Comparison of ENCODE assay signal across 9 cellular contexts in genomic region chr6:113591896-113592827, GRCh38.
A peak's percentile ranks its signal among the peaks of the same experiment; 100 is the strongest.
DNase-seq lines count a peak whose midpoint lies in the region; ATAC-seq and TF ChIP-seq lines count a peak whose summit lies in the region.
"Had no signal": no experiment of that assay in that cellular context is flagged by ENCODE, and none has a peak within 500 bp of the region (broad histone marks: within the 10 kb centered on the region; RNA-seq: fewer than 3 reads in every experiment).

No MANE protein-coding gene starts in this region.

- no peak overlapping the region for H2BK12ac ChIP-seq in H9 (ENCODE audit: insufficient read length, low read depth, low read length)

- no peak overlapping the region for H3K4ac ChIP-seq in H9 (ENCODE audit: low read depth, low read length)

- H3T11ph ChIP-seq in H9 (ENCODE audit: low read length): no peak overlapping the region

- no peaks in the 10 kb centered on the region for H4K20me1 ChIP-seq in H9 (ENCODE audit: control insufficient read depth, insufficient read depth, insufficient read length)

- no peak overlapping the region for H3K4me2 ChIP-seq in H9 (ENCODE audit: insufficient read depth, insufficient read length, low read length)

- peaks cover 0 to 15% (median 6%) of the 10 kb centered on the region in 3 experiments; a peak in 4 of 7 replicates for H3K36me3 Mint-ChIP-seq in H9 (ENCODE audit: insufficient read depth in 1 of 3, low read depth in 3 of 3)
- H3K36me3 Mint-ChIP-seq in activated naive CD4-positive, alpha-beta T cell treated with anti-CD3 and anti-CD28 coated beads, Interleukin-2, amount 50 U/mL, for 72 hours: peaks cover 0 to 4% of the 10 kb centered on the region in 2 donors
- no peaks in the 10 kb centered on the region for H3K36me3 Mint-ChIP-seq in activated T-helper 2 cell treated with anti-CD3 and anti-CD28 coated beads, Interferon-gamma antibody, Interleukin-2, Interleukin-4, amounts not matched to agents 10 μg/mL and 5 μg/mL and 100 μg/mL, durations not matched to agents 14 hours and 24 hours and 36 hours (ENCODE audit: low read depth)

- H3K79me2 ChIP-seq in H9 (ENCODE audit: insufficient read depth, low read length): no peaks in the 10 kb centered on the region

- H3K79me1 ChIP-seq in H9 (ENCODE audit: insufficient read depth, low read depth, low read length, poor library complexity, severe bottlenecking): no peaks in the 10 kb centered on the region

- no peaks in the 10 kb centered on the region for H3K27me3 ChIP-seq in H9 (ENCODE audit: insufficient read depth, low read length)

- no peaks in the 10 kb centered on the region for H3K27me3 Mint-ChIP-seq in H9 (ENCODE audit: low read depth)
- H3K27me3 Mint-ChIP-seq in activated T-helper 2 cell treated with anti-CD3 and anti-CD28 coated beads, Interferon-gamma antibody, Interleukin-2, Interleukin-4, amounts not matched to agents 10 μg/mL and 5 μg/mL and 100 μg/mL, durations not matched to agents 14 hours and 24 hours and 36 hours (ENCODE audit: low read depth): no peaks in the 10 kb centered on the region
- H3K27me3 Mint-ChIP-seq: B cell had no signal

- H4K91ac ChIP-seq in H9 (ENCODE audit: insufficient read length, low read depth, low read length): no peak overlapping the region

- peaks cover 56 to 57% of the 10 kb centered on the region in 2 experiments for H3K4me1 Mint-ChIP-seq in H9
- no peaks in the 10 kb centered on the region for H3K4me1 Mint-ChIP-seq in activated T-helper 2 cell treated with anti-CD3 and anti-CD28 coated beads, Interferon-gamma antibody, Interleukin-2, Interleukin-4, amounts not matched to agents 10 μg/mL and 5 μg/mL and 100 μg/mL, durations not matched to agents 14 hours and 24 hours and 36 hours (ENCODE audit: low read depth)

- H3K9me3 ChIP-seq in H9 (ENCODE audit: control insufficient read depth, low read depth, low read length): no peaks in the 10 kb centered on the region

- H3K27ac ChIP-seq in H9 (ENCODE audit: insufficient read length, low read depth, low read length): no peak overlapping the region

- no peak overlapping the region for H4K8ac ChIP-seq in H9 (replicated peaks; ENCODE audit: insufficient read length, low read depth, low read length)

- DNase-seq in A172 (ENCODE audit: low spot score) (peak; percentile 15), H9 (no peak), NCI-H2227 (lab: John Stamatoyannopoulos, UW; ENCODE audit: unreplicated experiment) (peak; percentile 86), fibroblast of pulmonary artery (ENCODE audit: low read depth) (peak; percentile 72), sciatic nerve (ENCODE audit: low spot score) (no peak)
- DNase-seq in activated naive CD4-positive, alpha-beta T cell treated with anti-CD3 and anti-CD28 coated beads, Interleukin-2, amount 50 U/mL, for 72 hours (ENCODE audit: low spot score in 2 of 2): no peak
- no peak for DNase-seq in activated T-helper 2 cell treated with anti-CD3 and anti-CD28 coated beads, Interferon-gamma antibody, Interleukin-2, Interleukin-4, amounts not matched to agents 10 μg/mL and 5 μg/mL and 100 μg/mL, durations not matched to agents 14 hours and 24 hours and 36 hours (ENCODE audit: low spot score)

- no peak overlapping the region for H2BK5ac ChIP-seq in H9 (ENCODE audit: insufficient read length, low read length)

- no peak overlapping the region for H3K56ac ChIP-seq in H9 (ENCODE audit: insufficient read length, low read depth, low read length)

- H3K18ac ChIP-seq in H9 (ENCODE audit: insufficient read length, low read depth, low read length): peak overlapping the region; percentile 17

- TF ChIP-seq CTCF in H9 (conservative IDR thresholded peaks at IDR 0.05): no peak
- TF ChIP-seq CTCF in fibroblast of pulmonary artery (IDR thresholded peaks at IDR 0.05; ENCODE audit: low read length, missing control alignments): no peak

- peaks cover 22% of the 10 kb centered on the region for H3K4me1 ChIP-seq in H9 (ENCODE audit: insufficient read depth, low read length)

- no peak overlapping the region for H3K4me3 Mint-ChIP-seq in H9
- no peak overlapping the region for H3K4me3 Mint-ChIP-seq in activated T-helper 2 cell treated with anti-CD3 and anti-CD28 coated beads, Interferon-gamma antibody, Interleukin-2, Interleukin-4, amounts not matched to agents 10 μg/mL and 5 μg/mL and 100 μg/mL, durations not matched to agents 14 hours and 24 hours and 36 hours (ENCODE audit: low read depth)
- H3K4me3 Mint-ChIP-seq: B cell had no signal

- peak overlapping the region; percentile 48 to 79 (median 78) for H3K27ac Mint-ChIP-seq in H9
- no peak overlapping the region for H3K27ac Mint-ChIP-seq in activated naive CD4-positive, alpha-beta T cell treated with anti-CD3 and anti-CD28 coated beads, Interleukin-2, amount 50 U/mL, for 72 hours
- H3K27ac Mint-ChIP-seq in activated T-helper 2 cell treated with anti-CD3 and anti-CD28 coated beads, Interferon-gamma antibody, Interleukin-2, Interleukin-4, amounts not matched to agents 10 μg/mL and 5 μg/mL and 100 μg/mL, durations not matched to agents 14 hours and 24 hours and 36 hours: no peak overlapping the region
- H3K27ac Mint-ChIP-seq: B cell had no signal

- H3K9me3 Mint-ChIP-seq in H9: peaks cover 0 to 4% of the 10 kb centered on the region in 2 experiments; a peak in 4 of 5 replicates
- peaks cover 0 to 15% of the 10 kb centered on the region in 2 donors for H3K9me3 Mint-ChIP-seq in activated naive CD4-positive, alpha-beta T cell treated with anti-CD3 and anti-CD28 coated beads, Interleukin-2, amount 50 U/mL, for 72 hours
- no peaks in the 10 kb centered on the region for H3K9me3 Mint-ChIP-seq in activated T-helper 2 cell treated with anti-CD3 and anti-CD28 coated beads, Interferon-gamma antibody, Interleukin-2, Interleukin-4, amounts not matched to agents 10 μg/mL and 5 μg/mL and 100 μg/mL, durations not matched to agents 14 hours and 24 hours and 36 hours

- H2AK5ac ChIP-seq in H9 (ENCODE audit: insufficient read length, low read length): no peak overlapping the region

- no peak overlapping the region; the same call in 1 of the 2 replicates for H3K14ac ChIP-seq in H9 (ENCODE audit: insufficient read depth, low read length)

- no peak overlapping the region for H3K9ac ChIP-seq in H9 (ENCODE audit: extremely low read depth, insufficient read length, low read length)

- no peak for ATAC-seq in activated naive CD4-positive, alpha-beta T cell treated with anti-CD3 and anti-CD28 coated beads, Interleukin-2, amount 50 U/mL, for 72 hours
- ATAC-seq in HG03354 (IDR thresholded peaks at IDR 0.05; ENCODE audit: poor library complexity, severe bottlenecking, unreplicated experiment): no peak
- ATAC-seq in sciatic nerve: no peak

- intact Hi-C loops in sciatic nerve (cut with DNase I): no loop called here
- intact Hi-C loops in activated T-helper 2 cell treated with anti-CD3 and anti-CD28 coated beads, Interferon-gamma antibody, Interleukin-2, Interleukin-4, amounts not matched to agents 10 μg/mL and 5 μg/mL and 100 μg/mL, durations not matched to agents 14 hours and 24 hours and 36 hours (cut with micrococcal nuclease): no loop called here

- H2BK120ac ChIP-seq in H9 (ENCODE audit: low read depth, low read length, poor library complexity, severe bottlenecking): no peak overlapping the region

- H3K23me2 ChIP-seq in H9 (ENCODE audit: insufficient read length, low read depth, low read length, poor library complexity, severe bottlenecking): no peaks in the 10 kb centered on the region

- no peak overlapping the region for H2BK20ac ChIP-seq in H9 (ENCODE audit: low read depth, low read length, poor library complexity, severe bottlenecking)

- H2BK15ac ChIP-seq in H9 (ENCODE audit: low read depth, low read length): no peak overlapping the region

- WGBS in H9 (ENCODE audit: extremely low coverage, insufficient read length, low lambda C conversion rate): no CpG with 5 or more reads among the region's 2 CpGs

- H3K4me3 ChIP-seq in fibroblast of pulmonary artery (replicated peaks; ENCODE audit: low read depth, low read length): no peak overlapping the region

- no peak overlapping the region for H2AFZ ChIP-seq in H9 (ENCODE audit: low read length)

- H4K5ac ChIP-seq in H9 (ENCODE audit: insufficient read length, low read depth, low read length): no peak overlapping the region

- no peak overlapping the region for H3K23ac ChIP-seq in H9 (ENCODE audit: insufficient read length, low read depth, low read length)

Comparison
In these comparisons a context has a peak if more than half of its experiments do, and no peak if none do; other contexts are left out.
1. DNase-seq: peak in A172 (single experiment), NCI-H2227 (single experiment) and fibroblast of pulmonary artery (single experiment); none in H9 (single experiment), activated naive CD4-positive, alpha-beta T cell treated with anti-CD3 and anti-CD28 coated beads, Interleukin-2, amount 50 U/mL, for 72 hours (0 of 2), sciatic nerve (single experiment) and activated T-helper 2 cell treated with anti-CD3 and anti-CD28 coated beads, Interferon-gamma antibody, Interleukin-2, Interleukin-4, amounts not matched to agents 10 μg/mL and 5 μg/mL and 100 μg/mL, durations not matched to agents 14 hours and 24 hours and 36 hours (single experiment).
2. H3K27ac Mint-ChIP-seq: peak in H9 (3 of 3); none in activated naive CD4-positive, alpha-beta T cell treated with anti-CD3 and anti-CD28 coated beads, Interleukin-2, amount 50 U/mL, for 72 hours (0 of 2) and activated T-helper 2 cell treated with anti-CD3 and anti-CD28 coated beads, Interferon-gamma antibody, Interleukin-2, Interleukin-4, amounts not matched to agents 10 μg/mL and 5 μg/mL and 100 μg/mL, durations not matched to agents 14 hours and 24 hours and 36 hours (single experiment).